8 cellular contexts compared by ENCODE assay signal in the genomic region with DNA sequence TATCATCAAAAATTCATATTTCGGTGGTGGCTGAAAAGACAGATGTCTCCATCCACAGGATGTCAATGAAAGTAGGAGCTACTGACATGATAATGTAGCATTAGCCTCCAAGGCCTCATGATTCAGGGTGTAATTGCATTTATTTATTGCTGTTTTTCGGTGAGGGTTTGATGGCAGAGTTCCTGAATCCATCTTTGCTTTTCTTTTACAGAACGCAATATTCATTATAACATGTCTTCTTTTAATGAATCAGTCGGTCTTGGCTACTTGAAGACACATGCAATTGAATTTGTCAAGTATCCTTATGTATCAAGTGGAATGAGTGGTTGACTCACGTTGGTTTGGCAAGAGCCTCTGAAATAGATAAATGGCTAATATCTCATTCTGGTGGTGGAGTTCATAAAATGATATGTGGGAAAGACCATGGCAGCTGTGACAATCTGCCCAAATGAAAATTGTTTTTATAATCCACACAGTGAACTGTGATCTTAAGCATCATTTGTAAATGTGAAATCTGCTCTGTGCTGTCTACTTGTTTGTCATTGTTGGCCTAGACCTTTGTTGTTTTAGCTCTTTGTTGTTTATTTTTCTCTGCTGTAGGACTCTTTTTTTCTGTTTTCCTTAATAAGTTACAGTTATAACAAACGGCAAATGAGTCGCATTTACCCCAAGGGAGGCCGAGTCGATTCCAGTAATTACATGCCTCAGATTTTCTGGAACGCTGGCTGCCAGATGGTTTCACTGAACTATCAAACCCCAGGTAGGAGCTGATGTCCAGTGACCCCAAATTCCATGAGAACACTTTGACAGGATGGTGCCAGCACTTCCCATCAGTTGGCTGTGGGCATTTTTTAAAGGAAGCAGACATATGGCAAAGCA.
DNase-seq lines count a peak whose midpoint lies in the region; FAIRE-seq and TF ChIP-seq lines count a peak whose summit lies in the region.

No MANE protein-coding gene starts in this region.

- peak overlapping the region in 1 of 3 experiments; percentile 51 for H3K27ac Mint-ChIP-seq in nephron
- no peak overlapping the region for H3K27ac Mint-ChIP-seq in activated T-helper 1 cell treated with anti-CD3 and anti-CD28 coated beads, Interleukin-12 subunit alpha, Interleukin-12 subunit beta, Interleukin-2, Interleukin-4 antibody, amounts not matched to agents 30 ng/mL and 10 ng/mL and 1 ng/mL, durations not matched to agents 14 hours and 24 hours and 36 hours

- H3K4me3 ChIP-seq in bronchial epithelial cell (ENCODE audit: low read depth, low read length), result no peak overlapping the region

- DNase-seq in Daoy (ENCODE audit: low read depth) (peak; percentile 33), LHCN-M2 (ENCODE audit: low read depth) (peak; percentile 92), bronchial epithelial cell (ENCODE audit: low read depth) (peak; percentile 66), MV-4-11 (lab: John Stamatoyannopoulos, UW) (no peak), posterior cingulate gyrus (no peak)
- DNase-seq in stimulated activated naive CD4-positive, alpha-beta T cell (lab: John Stamatoyannopoulos, UW), result no peak
- DNase-seq in activated T-helper 1 cell treated with anti-CD3 and anti-CD28 coated beads, Interleukin-12 subunit alpha, Interleukin-12 subunit beta, Interleukin-2, Interleukin-4 antibody, amounts not matched to agents 30 ng/mL and 10 ng/mL and 1 ng/mL, durations not matched to agents 14 hours and 24 hours and 36 hours (ENCODE audit: low spot score), result no peak

- peaks cover 11% of the 10 kb centered on the region for H3K4me1 Mint-ChIP-seq in nephron
- H3K4me1 Mint-ChIP-seq in activated T-helper 1 cell treated with anti-CD3 and anti-CD28 coated beads, Interleukin-12 subunit alpha, Interleukin-12 subunit beta, Interleukin-2, Interleukin-4 antibody, amounts not matched to agents 30 ng/mL and 10 ng/mL and 1 ng/mL, durations not matched to agents 14 hours and 24 hours and 36 hours (ENCODE audit: low read depth), result no peaks in the 10 kb centered on the region

- peaks cover 28% of the 10 kb centered on the region for H3K36me3 Mint-ChIP-seq in nephron (ENCODE audit: low read depth)
- no peaks in the 10 kb centered on the region for H3K36me3 Mint-ChIP-seq in activated T-helper 1 cell treated with anti-CD3 and anti-CD28 coated beads, Interleukin-12 subunit alpha, Interleukin-12 subunit beta, Interleukin-2, Interleukin-4 antibody, amounts not matched to agents 30 ng/mL and 10 ng/mL and 1 ng/mL, durations not matched to agents 14 hours and 24 hours and 36 hours (ENCODE audit: low read depth)

- H3K4me3 Mint-ChIP-seq in nephron, result no peak overlapping the region
- no peak overlapping the region for H3K4me3 Mint-ChIP-seq in activated T-helper 1 cell treated with anti-CD3 and anti-CD28 coated beads, Interleukin-12 subunit alpha, Interleukin-12 subunit beta, Interleukin-2, Interleukin-4 antibody, amounts not matched to agents 30 ng/mL and 10 ng/mL and 1 ng/mL, durations not matched to agents 14 hours and 24 hours and 36 hours

- no peaks in the 10 kb centered on the region for H3K27me3 ChIP-seq in bronchial epithelial cell (ENCODE audit: control insufficient read depth, insufficient read depth, low read length)

- no peaks in the 10 kb centered on the region for H3K9me3 Mint-ChIP-seq in nephron
- H3K9me3 Mint-ChIP-seq in activated T-helper 1 cell treated with anti-CD3 and anti-CD28 coated beads, Interleukin-12 subunit alpha, Interleukin-12 subunit beta, Interleukin-2, Interleukin-4 antibody, amounts not matched to agents 30 ng/mL and 10 ng/mL and 1 ng/mL, durations not matched to agents 14 hours and 24 hours and 36 hours, result no peaks in the 10 kb centered on the region

- intact Hi-C loops in activated T-helper 1 cell treated with anti-CD3 and anti-CD28 coated beads, Interleukin-12 subunit alpha, Interleukin-12 subunit beta, Interleukin-2, Interleukin-4 antibody, amounts not matched to agents 30 ng/mL and 10 ng/mL and 1 ng/mL, durations not matched to agents 14 hours and 24 hours and 36 hours (cut with micrococcal nuclease), result loop anchor here (10.0 kb wide), 1 partner anchor 506 kb away; no protein-coding TSS in a partner anchor
- intact Hi-C loops in posterior cingulate gyrus (cut with DNase I), result loop anchor here (1.0 to 10.0 kb wide), 2 partner anchors 202 to 556 kb away; no protein-coding TSS in a partner anchor

- H3K36me3 ChIP-seq in bronchial epithelial cell (ENCODE audit: control insufficient read depth, insufficient read depth, low read length), result no peaks in the 10 kb centered on the region

- TF ChIP-seq CTCF in bronchial epithelial cell (IDR thresholded peaks at IDR 0.05; ENCODE audit: insufficient read depth, low read length, severe bottlenecking), result no peak
- peak in 2 of 3 experiments; percentile 10 to 43 for TF ChIP-seq CTCF in nephron (IDR thresholded peaks at IDR 0.05; ENCODE audit: unreplicated experiment in 3 of 3)

- no peak for FAIRE-seq in bronchial epithelial cell (lab: Jason Lieb, UNC)

- no peaks in the 10 kb centered on the region for H3K27me3 Mint-ChIP-seq in nephron (ENCODE audit: low read depth)
- no peaks in the 10 kb centered on the region for H3K27me3 Mint-ChIP-seq in activated T-helper 1 cell treated with anti-CD3 and anti-CD28 coated beads, Interleukin-12 subunit alpha, Interleukin-12 subunit beta, Interleukin-2, Interleukin-4 antibody, amounts not matched to agents 30 ng/mL and 10 ng/mL and 1 ng/mL, durations not matched to agents 14 hours and 24 hours and 36 hours (ENCODE audit: insufficient read depth)

Comparison
In these comparisons a context has a peak if more than half of its experiments do, and no peak if none do; other contexts are left out.
1. DNase-seq: peak in Daoy (single experiment), LHCN-M2 (single experiment) and bronchial epithelial cell (single experiment); none in stimulated activated naive CD4-positive, alpha-beta T cell (0 of 6), MV-4-11 (single experiment), activated T-helper 1 cell treated with anti-CD3 and anti-CD28 coated beads, Interleukin-12 subunit alpha, Interleukin-12 subunit beta, Interleukin-2, Interleukin-4 antibody, amounts not matched to agents 30 ng/mL and 10 ng/mL and 1 ng/mL, durations not matched to agents 14 hours and 24 hours and 36 hours (single experiment) and posterior cingulate gyrus (0 of 10).